Comparison of ENCODE assay signal across 15 cellular contexts in genomic region chr14:99420711-99421110, GRCh38. TPM values are rescaled to one million over a fixed set of nuclear protein-coding genes. Genes with fewer than 3 reads are reported as not detected.
A peak's percentile ranks its signal among the peaks of the same experiment; 100 is the strongest.
DNase-seq lines count a peak whose midpoint lies in the region; ATAC-seq and TF ChIP-seq lines count a peak whose summit lies in the region.
"Had no signal": no experiment of that assay in that cellular context is flagged by ENCODE, and none has a peak within 500 bp of the region (broad histone marks: within the 10 kb centered on the region; RNA-seq: fewer than 3 reads in every experiment).

No MANE protein-coding gene starts in this region.

- no peaks in the 10 kb centered on the region for H3K36me3 ChIP-seq in mucosa of descending colon (ENCODE audit: low read depth)

- H3K14ac ChIP-seq in H9 (ENCODE audit: insufficient read depth, low read length), result no peak overlapping the region

- H3K23me2 ChIP-seq in H9 (ENCODE audit: insufficient read length, low read depth, low read length, poor library complexity, severe bottlenecking), result no peaks in the 10 kb centered on the region

- H3K4me3 Mint-ChIP-seq in H9, result no peak overlapping the region; a peak in 1 of 5 replicates
- H3K4me3 Mint-ChIP-seq: activated T-cell treated with anti-CD3 and anti-CD28 coated beads, Interleukin-2, amount 50 U/mL, for 72 hours; T-helper 1 cell treated with Interleukin-12 subunit alpha and Interleukin-12 subunit beta and Interleukin-4 antibody, amounts not matched to agents 30 μg/mL and 1 μg/mL, for 36 hours had no signal

- no peak overlapping the region for H4K5ac ChIP-seq in H9 (ENCODE audit: insufficient read length, low read depth, low read length)

- H3K79me1 ChIP-seq in H9 (ENCODE audit: insufficient read depth, low read depth, low read length, poor library complexity, severe bottlenecking), result no peaks in the 10 kb centered on the region

- H3K79me2 ChIP-seq in H9 (ENCODE audit: insufficient read depth, low read length), result no peaks in the 10 kb centered on the region

- peak; percentile 18 for ATAC-seq in mucosa of descending colon
- ATAC-seq: activated T-cell treated with anti-CD3 and anti-CD28 coated beads, Interleukin-2, amount 50 U/mL, for 72 hours; stimulated activated naive CD8-positive, alpha-beta T cell treated with anti-CD3 and anti-CD28 coated beads, Interleukin-15, Interleukin-2, amounts not matched to agents 100 U/mL and 50 U/mL, for 24 hours had no signal

- TF ChIP-seq CTCF in H9 (conservative IDR thresholded peaks at IDR 0.05), result no peak
- TF ChIP-seq CTCF in epithelial cell of esophagus (IDR thresholded peaks at IDR 0.05; ENCODE audit: insufficient read depth, low read depth, low read length, missing control alignments), result no peak
- TF ChIP-seq CTCF in mucosa of descending colon (IDR thresholded peaks at IDR 0.05), result no peak

- H3K9me3 Mint-ChIP-seq in H9, result no peaks in the 10 kb centered on the region
- H3K9me3 Mint-ChIP-seq: activated T-cell treated with anti-CD3 and anti-CD28 coated beads, Interleukin-2, amount 50 U/mL, for 72 hours; T-helper 1 cell treated with Interleukin-12 subunit alpha and Interleukin-12 subunit beta and Interleukin-4 antibody, amounts not matched to agents 30 μg/mL and 1 μg/mL, for 36 hours had no signal

- H3K4ac ChIP-seq in H9 (ENCODE audit: low read depth, low read length), result no peak overlapping the region

- H4K20me1 ChIP-seq in H9 (ENCODE audit: control insufficient read depth, insufficient read depth, insufficient read length), result no peaks in the 10 kb centered on the region

- DNase-seq in DMS79 (lab: John Stamatoyannopoulos, UW) (peak; percentile 90), H9 (peak; percentile 48), epithelial cell of esophagus (ENCODE audit: low read depth) (peak; percentile 12), mucosa of descending colon (peak; percentile 64 to 71 (median 65)), T-helper 9 cell (no peak), DMS114 treated with DMSO at 0.1 percent for 48 hours (lab: John Stamatoyannopoulos, UW; ENCODE audit: unreplicated experiment) (no peak), SW 1271 (lab: John Stamatoyannopoulos, UW) (no peak)
- DNase-seq: activated CD4-positive, alpha-beta T cell treated with anti-CD3 and anti-CD28 coated beads, Interleukin-2, amount 50 U/mL, for 1 hour; activated T-cell treated with anti-CD3 and anti-CD28 coated beads, Interleukin-2, amount 50 U/mL, for 72 hours; NCI-H524; nucleus accumbens; stimulated activated naive CD8-positive, alpha-beta T cell treated with anti-CD3 and anti-CD28 coated beads, Interleukin-15, Interleukin-2, amounts not matched to agents 100 U/mL and 50 U/mL, for 24 hours had no signal

- no peaks in the 10 kb centered on the region for H3K27me3 Mint-ChIP-seq in H9 (ENCODE audit: low read depth)

- H2BK15ac ChIP-seq in H9 (ENCODE audit: low read depth, low read length), result no peak overlapping the region

- H2BK20ac ChIP-seq in H9 (ENCODE audit: low read depth, low read length, poor library complexity, severe bottlenecking), result no peak overlapping the region

- H3K23ac ChIP-seq in H9 (ENCODE audit: insufficient read length, low read depth, low read length), result peak overlapping the region; percentile 72

- H3K9me3 ChIP-seq in H9 (ENCODE audit: control insufficient read depth, low read depth, low read length), result no peaks in the 10 kb centered on the region
- no peaks in the 10 kb centered on the region for H3K9me3 ChIP-seq in mucosa of descending colon
- H3K9me3 ChIP-seq: ascending aorta had no signal

- H3K4me1 ChIP-seq in H9 (ENCODE audit: insufficient read depth, low read length) (peaks cover 14% of the 10 kb centered on the region; the same call in 1 of the 2 replicates), mucosa of descending colon (ENCODE audit: low read depth) (peaks cover 19% of the 10 kb centered on the region)
- H3K4me1 ChIP-seq: ascending aorta had no signal

- H4K91ac ChIP-seq in H9 (ENCODE audit: insufficient read length, low read depth, low read length), result no peak overlapping the region

- no peak overlapping the region for H3K4me2 ChIP-seq in H9 (ENCODE audit: insufficient read depth, insufficient read length, low read length)

- H3K4me3 ChIP-seq in epithelial cell of esophagus (ENCODE audit: low read length), result no peak overlapping the region
- H3K4me3 ChIP-seq in mucosa of descending colon, result no peak overlapping the region
- H3K4me3 ChIP-seq: ascending aorta had no signal

- H3K4me1 Mint-ChIP-seq in H9, result peaks cover 41 to 44% of the 10 kb centered on the region in 2 experiments

- no peak overlapping the region for H3K56ac ChIP-seq in H9 (ENCODE audit: insufficient read length, low read depth, low read length)

- WGBS in H9 (ENCODE audit: extremely low coverage, insufficient read length, low lambda C conversion rate), result no CpG with 5 or more reads among the region's 6 CpGs

- no peak overlapping the region for H2AFZ ChIP-seq in H9 (ENCODE audit: low read length)

- H3K27ac Mint-ChIP-seq in H9, result peak overlapping the region in 2 of 3 experiments; percentile 16 to 59; a peak in 4 of 7 replicates
- H3K27ac Mint-ChIP-seq: T-helper 1 cell treated with Interleukin-12 subunit alpha and Interleukin-12 subunit beta and Interleukin-4 antibody, amounts not matched to agents 30 μg/mL and 1 μg/mL, for 36 hours had no signal

- peaks cover 0 to 4% (median 0%) of the 10 kb centered on the region in 3 experiments; a peak in 2 of 7 replicates for H3K36me3 Mint-ChIP-seq in H9 (ENCODE audit: insufficient read depth in 1 of 3, low read depth in 3 of 3)

- intact Hi-C loops in mucosa of descending colon (cut with DNase I, micrococcal nuclease), result no loop called here

- no peak overlapping the region for H4K8ac ChIP-seq in H9 (replicated peaks; ENCODE audit: insufficient read length, low read depth, low read length)

- H2BK5ac ChIP-seq in H9 (ENCODE audit: insufficient read length, low read length), result no peak overlapping the region

- H3K18ac ChIP-seq in H9 (ENCODE audit: insufficient read length, low read depth, low read length), result no peak overlapping the region

- no peak overlapping the region for H3K9ac ChIP-seq in H9 (ENCODE audit: extremely low read depth, insufficient read length, low read length)

- H3T11ph ChIP-seq in H9 (ENCODE audit: low read length), result no peak overlapping the region

- H2AK5ac ChIP-seq in H9 (ENCODE audit: insufficient read length, low read length), result no peak overlapping the region

- H2BK120ac ChIP-seq in H9 (ENCODE audit: low read depth, low read length, poor library complexity, severe bottlenecking), result no peak overlapping the region

- H3K27ac ChIP-seq in H9 (ENCODE audit: insufficient read length, low read depth, low read length), result no peak overlapping the region
- H3K27ac ChIP-seq: ascending aorta, C4-2B had no signal

- no peaks in the 10 kb centered on the region for H3K27me3 ChIP-seq in H9 (ENCODE audit: insufficient read depth, low read length)
- H3K27me3 ChIP-seq: ascending aorta had no signal

- no peak overlapping the region for H2BK12ac ChIP-seq in H9 (ENCODE audit: insufficient read length, low read depth, low read length)

RNA-seq across cellular contexts. Expression of gene SETD3, which starts 59.9 kb away (rescaled TPM):
- total RNA-seq in H9 (2021), result 53.7 and 56.7 TPM in 2 replicates
- total RNA-seq in mucosa of descending colon, result 100 to 1,000 TPM in 1 of 3 donors, 10 to 100 TPM in 2; 61.6 to 119 (median 61.6) TPM

Comparison
In these comparisons a context has a peak if more than half of its experiments do, and no peak if none do; other contexts are left out.
1. DNase-seq: peak in DMS79 (single experiment), H9 (single experiment), epithelial cell of esophagus (single experiment) and mucosa of descending colon (3 of 3); none in T-helper 9 cell (single experiment), DMS114 treated with DMSO at 0.1 percent for 48 hours (single experiment) and SW 1271 (0 of 2).